In the genomic region with DNA sequence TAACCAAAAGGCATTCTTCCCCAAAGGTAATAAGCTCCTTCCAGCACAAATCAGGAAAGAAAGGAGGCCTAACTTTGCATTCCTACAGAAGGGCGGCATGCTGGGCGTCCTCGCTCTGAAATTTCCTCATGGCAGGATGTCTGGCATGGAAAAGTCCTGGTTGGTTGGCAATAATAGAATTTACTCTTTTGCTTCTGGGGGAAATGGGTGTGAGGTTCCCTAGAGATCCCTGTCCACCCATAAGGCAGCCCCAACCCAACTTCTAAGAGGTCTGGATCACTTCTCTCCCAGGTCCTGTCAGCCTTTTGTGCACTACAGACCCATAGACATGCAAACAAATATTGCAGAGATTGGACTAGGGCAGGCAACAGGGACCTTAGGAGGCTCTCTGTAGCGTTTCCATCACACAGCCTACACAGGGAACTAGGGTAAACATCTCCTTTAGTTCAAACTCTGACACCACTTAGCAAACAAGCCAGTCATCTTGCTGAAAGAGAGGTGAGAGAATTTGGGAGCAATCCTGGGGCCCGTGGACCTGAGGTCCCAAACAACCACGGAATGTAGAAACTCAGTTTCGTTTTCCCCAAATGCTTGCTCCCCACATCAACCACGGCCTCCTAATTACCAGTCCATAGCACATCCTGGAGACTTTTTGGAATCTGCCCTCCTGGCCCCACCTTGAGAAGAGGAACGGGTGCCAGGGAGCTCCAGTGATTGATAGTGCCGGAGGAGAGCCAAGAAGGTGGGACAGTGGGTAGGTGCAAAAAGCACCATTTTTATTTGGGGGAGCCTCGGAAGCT, we compare ENCODE assay signal across 18 cellular contexts. TPM values are rescaled to one million over a fixed set of nuclear protein-coding genes. Genes with fewer than 3 reads are reported as not detected.
DNase-seq lines count a peak whose midpoint lies in the region; ATAC-seq and TF ChIP-seq lines count a peak whose summit lies in the region.
"Had no signal": no experiment of that assay in that cellular context is flagged by ENCODE, and none has a peak within 500 bp of the region (broad histone marks: within the 10 kb centered on the region; RNA-seq: fewer than 3 reads in every experiment).

No MANE protein-coding gene starts in this region.

- no peak overlapping the region for H3K27ac ChIP-seq in coronary artery
- H3K27ac ChIP-seq: RWPE1, SJSA1 had no signal

- H3K27ac Mint-ChIP-seq in WTC11, result no peak overlapping the region
- H3K27ac Mint-ChIP-seq: B cell, IgD-negative memory B cell had no signal

- TF ChIP-seq CTCF in WTC11 (IDR thresholded peaks at IDR 0.05), result no peak
- no peak for TF ChIP-seq CTCF in coronary artery (IDR thresholded peaks at IDR 0.05)

- peaks cover 100% of the 10 kb centered on the region for H3K27me3 Mint-ChIP-seq in WTC11 (ENCODE audit: low read depth)

- H3K4me3 Mint-ChIP-seq in WTC11, result peak overlapping the region; percentile 56
- H3K4me3 Mint-ChIP-seq: B cell; CD4-positive, alpha-beta memory T cell had no signal

- H3K36me3 Mint-ChIP-seq in WTC11, result no peaks in the 10 kb centered on the region

- POLR2A ChIA-PET in WTC11 (lab: Charles Lee), result interaction anchor here (0.6 to 2.6 kb wide), 3 partner anchors 11 to 17 kb away, joined by 3 to 6 read pairs (median 4); no protein-coding TSS in a partner anchor

- peaks cover 88% of the 10 kb centered on the region for H3K4me1 Mint-ChIP-seq in WTC11
- H3K4me1 Mint-ChIP-seq: IgD-negative memory B cell had no signal

- CTCF ChIA-PET in WTC11 (lab: Charles Lee), result interaction anchor here (1.1 to 4.3 kb wide), 10 partner anchors 7 to 284 kb away, joined by 3 to 25 read pairs (median 7); no protein-coding TSS in a partner anchor

- H3K4me3 ChIP-seq in coronary artery, result no peak overlapping the region
- H3K4me3 ChIP-seq: SJSA1 had no signal

- ATAC-seq in WTC11, result no peak
- ATAC-seq in left lobe of liver, result peak; percentile 74
- ATAC-seq in HG03139 (IDR thresholded peaks at IDR 0.05; ENCODE audit: unreplicated experiment), result no peak

- H3K9me3 Mint-ChIP-seq in WTC11, result no peaks in the 10 kb centered on the region

- DNase-seq in WTC11 (ENCODE audit: low spot score) (no peak), coronary artery (ENCODE audit: low spot score) (peak; percentile 11), left lobe of liver (ENCODE audit: low spot score) (no peak), NCI-H82 (lab: John Stamatoyannopoulos, UW) (no peak), DMS153 treated with DMSO at 0.1 percent for 48 hours (lab: John Stamatoyannopoulos, UW; ENCODE audit: unreplicated experiment) (no peak)
- no peak for DNase-seq in activated CD4-positive, alpha-beta T cell treated with anti-CD3 and anti-CD28 coated beads for 4 hours
- DNase-seq: CD4-positive, alpha-beta memory T cell; DMS79 treated with DMSO at 0.1 percent for 48 hours; GDM1; NCI-H1417 treated with DMSO at 0.1 percent for 48 hours; NCI-H2081; NCI-H524 treated with DMSO at 0.1 percent for 48 hours had no signal

TF ChIP-seq in WTC11, 78 proteins besides CTCF, POLR2A, EP300 and RAD21:
- TF ChIP-seq ZNF416 (CRISPR knock-in tag; IDR thresholded peaks at IDR 0.05), result no peak
- TF ChIP-seq ZNF263 (CRISPR knock-in tag; IDR thresholded peaks at IDR 0.05; ENCODE audit: low read depth), result no peak
- TF ChIP-seq NR1H2 (CRISPR knock-in tag; IDR thresholded peaks at IDR 0.05), result no peak

RNA-seq across cellular contexts. Expression of gene ZIC4, which starts 2.1 kb away (rescaled TPM):
- total RNA-seq in WTC11 (2021) (1.9 to 3.5 TPM (median 2.5 TPM) in 3 replicates), left lobe of liver (0.45 TPM)
- total RNA-seq: B cell; CD4-positive, alpha-beta memory T cell; OCI-LY7 had no signal

RNA-seq across cellular contexts. Expression of gene ZIC1, which starts 5.0 kb away (rescaled TPM):
- total RNA-seq in WTC11 (2021) (30.3 to 59.7 TPM (median 34.7 TPM) in 3 replicates), left lobe of liver (21.7 TPM)
- total RNA-seq: B cell; CD4-positive, alpha-beta memory T cell; OCI-LY7 had no signal
